Comparison of ENCODE assay signal across 1 cellular context in the genomic region with DNA sequence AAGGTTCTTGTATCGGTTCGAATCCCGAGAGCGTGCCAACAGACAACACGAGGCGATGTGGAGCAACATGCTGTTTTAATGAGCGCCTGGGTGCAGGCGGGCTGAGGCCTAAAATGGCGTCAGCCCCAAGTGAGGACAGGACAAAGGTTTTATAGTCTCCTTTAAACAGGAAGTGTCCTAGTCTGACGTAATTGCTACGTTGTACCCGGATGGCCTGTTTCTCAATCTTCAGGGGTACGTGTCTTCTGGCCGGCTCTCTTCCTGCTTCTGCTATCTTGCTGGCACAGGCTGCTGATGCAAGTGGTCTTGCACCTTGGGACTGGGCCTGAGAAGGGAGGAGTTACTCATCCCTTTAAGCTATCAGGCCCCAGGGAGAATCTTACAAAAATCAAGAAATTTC.
TF ChIP-seq lines count a peak whose summit lies in the region.
"Not testable (repeated sequence)": the region's sequence is repeated elsewhere in the genome, so short reads cannot be mapped to it uniquely, and the experiment has no call there.

No MANE protein-coding gene starts in this region.

TF ChIP-seq in K562, 482 proteins besides CTCF, POLR2A, EP300 and RAD21 (continued from another document):
- TF ChIP-seq, protein P1, sequence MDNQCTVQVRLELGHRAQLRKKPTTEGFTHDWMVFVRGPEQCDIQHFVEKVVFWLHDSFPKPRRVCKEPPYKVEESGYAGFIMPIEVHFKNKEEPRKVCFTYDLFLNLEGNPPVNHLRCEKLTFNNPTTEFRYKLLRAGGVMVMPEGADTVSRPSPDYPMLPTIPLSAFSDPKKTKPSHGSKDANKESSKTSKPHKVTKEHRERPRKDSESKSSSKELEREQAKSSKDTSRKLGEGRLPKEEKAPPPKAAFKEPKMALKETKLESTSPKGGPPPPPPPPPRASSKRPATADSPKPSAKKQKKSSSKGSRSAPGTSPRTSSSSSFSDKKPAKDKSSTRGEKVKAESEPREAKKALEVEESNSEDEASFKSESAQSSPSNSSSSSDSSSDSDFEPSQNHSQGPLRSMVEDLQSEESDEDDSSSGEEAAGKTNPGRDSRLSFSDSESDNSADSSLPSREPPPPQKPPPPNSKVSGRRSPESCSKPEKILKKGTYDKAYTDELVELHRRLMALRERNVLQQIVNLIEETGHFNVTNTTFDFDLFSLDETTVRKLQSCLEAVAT (IDR thresholded peaks at IDR 0.05) = 0 out of 4 replicates have a peak, but pooled peaks of 1 of the 2 experiments have one; percentile 28
- TF ChIP-seq JUND (IDR thresholded peaks at IDR 0.05; ENCODE audit: borderline replicate concordance, low read depth, low read length) (peak; percentile 29; the same call in 1 of the 2 replicates), JUND (tag; IDR thresholded peaks at IDR 0.05; ENCODE audit: borderline replicate concordance, low read depth, low read length) (peak; percentile 25; the same call in 1 of the 3 replicates), CBFA2T2 (conservative IDR thresholded peaks at IDR 0.05) (peak; percentile 55), CEBPG (CRISPR knock-in tag; IDR thresholded peaks at IDR 0.05) (peak; percentile 65; the same call in 1 of the 2 replicates), CEBPG (tag; conservative IDR thresholded peaks at IDR 0.05 in 1 of 2, IDR thresholded peaks at IDR 0.05 in 1 of 2) (peak in 1 of 2 experiments; percentile 88; a peak in 2 of 4 replicates), NCOR1 (IDR thresholded peaks at IDR 0.05) (peak; percentile 30; the same call in 1 of the 2 replicates), ARID1B (IDR thresholded peaks at IDR 0.05) (peak; percentile 70), CXXC5 (CRISPR knock-in tag; IDR thresholded peaks at IDR 0.05) (peak; percentile 54; the same call in 1 of the 2 replicates), TCF3 (CRISPR knock-in tag; IDR thresholded peaks at IDR 0.05) (peak; percentile 76), GABPA (tag; conservative IDR thresholded peaks at IDR 0.05; ENCODE audit: low read depth) (peak; percentile 69), ELF1 (tag; IDR thresholded peaks at IDR 0.05) (0 out of 2 replicates have a peak, but pooled peaks have one; percentile 32), NR2C1 (tag; IDR thresholded peaks at IDR 0.05) (peak; percentile 55; the same call in 1 of the 2 replicates), CREM (IDR thresholded peaks at IDR 0.05; ENCODE audit: low read depth) (peak; percentile 48; the same call in 1 of the 2 replicates), EP400 (IDR thresholded peaks at IDR 0.05) (peak; percentile 43; the same call in 1 of the 2 replicates), CEBPB (tag; IDR thresholded peaks at IDR 0.05) (peak; percentile 86), FOSL1 (tag; conservative IDR thresholded peaks at IDR 0.05) (peak; percentile 48), ZNF766 (CRISPR knock-in tag; conservative IDR thresholded peaks at IDR 0.05) (0 out of 2 replicates have a peak, but pooled peaks have one; percentile 35), ATF7 (IDR thresholded peaks at IDR 0.05) (peak; percentile 75; the same call in 1 of the 2 replicates), NR2C2 (tag; IDR thresholded peaks at IDR 0.05) (0 out of 2 replicates have a peak, but pooled peaks have one; percentile 33), ATF1 (tag; IDR thresholded peaks at IDR 0.05) (peak; percentile 64), DPF2 (IDR thresholded peaks at IDR 0.05) (0 out of 2 replicates have a peak, but pooled peaks have one; percentile 13), YY1 (IDR thresholded peaks at IDR 0.05; ENCODE audit: borderline replicate concordance in 1 of 3, control insufficient read depth in 1 of 3, extremely low read depth in 1 of 3, insufficient read depth in 3 of 3, insufficient read length in 1 of 3, insufficient replicate concordance in 2 of 3, low read depth in 1 of 3, low read length in 2 of 3) (peak in 1 of 3 experiments; percentile 41), TAL1 (IDR thresholded peaks at IDR 0.05) (peak; percentile 61; the same call in 1 of the 2 replicates), TRIM24 (IDR thresholded peaks at IDR 0.05) (peak; percentile 68 to 80), TEAD4 (IDR thresholded peaks at IDR 0.05; ENCODE audit: low read length) (peak; percentile 48), CBFA2T3 (IDR thresholded peaks at IDR 0.05) (peak; percentile 61)
- TF ChIP-seq, protein P2, sequence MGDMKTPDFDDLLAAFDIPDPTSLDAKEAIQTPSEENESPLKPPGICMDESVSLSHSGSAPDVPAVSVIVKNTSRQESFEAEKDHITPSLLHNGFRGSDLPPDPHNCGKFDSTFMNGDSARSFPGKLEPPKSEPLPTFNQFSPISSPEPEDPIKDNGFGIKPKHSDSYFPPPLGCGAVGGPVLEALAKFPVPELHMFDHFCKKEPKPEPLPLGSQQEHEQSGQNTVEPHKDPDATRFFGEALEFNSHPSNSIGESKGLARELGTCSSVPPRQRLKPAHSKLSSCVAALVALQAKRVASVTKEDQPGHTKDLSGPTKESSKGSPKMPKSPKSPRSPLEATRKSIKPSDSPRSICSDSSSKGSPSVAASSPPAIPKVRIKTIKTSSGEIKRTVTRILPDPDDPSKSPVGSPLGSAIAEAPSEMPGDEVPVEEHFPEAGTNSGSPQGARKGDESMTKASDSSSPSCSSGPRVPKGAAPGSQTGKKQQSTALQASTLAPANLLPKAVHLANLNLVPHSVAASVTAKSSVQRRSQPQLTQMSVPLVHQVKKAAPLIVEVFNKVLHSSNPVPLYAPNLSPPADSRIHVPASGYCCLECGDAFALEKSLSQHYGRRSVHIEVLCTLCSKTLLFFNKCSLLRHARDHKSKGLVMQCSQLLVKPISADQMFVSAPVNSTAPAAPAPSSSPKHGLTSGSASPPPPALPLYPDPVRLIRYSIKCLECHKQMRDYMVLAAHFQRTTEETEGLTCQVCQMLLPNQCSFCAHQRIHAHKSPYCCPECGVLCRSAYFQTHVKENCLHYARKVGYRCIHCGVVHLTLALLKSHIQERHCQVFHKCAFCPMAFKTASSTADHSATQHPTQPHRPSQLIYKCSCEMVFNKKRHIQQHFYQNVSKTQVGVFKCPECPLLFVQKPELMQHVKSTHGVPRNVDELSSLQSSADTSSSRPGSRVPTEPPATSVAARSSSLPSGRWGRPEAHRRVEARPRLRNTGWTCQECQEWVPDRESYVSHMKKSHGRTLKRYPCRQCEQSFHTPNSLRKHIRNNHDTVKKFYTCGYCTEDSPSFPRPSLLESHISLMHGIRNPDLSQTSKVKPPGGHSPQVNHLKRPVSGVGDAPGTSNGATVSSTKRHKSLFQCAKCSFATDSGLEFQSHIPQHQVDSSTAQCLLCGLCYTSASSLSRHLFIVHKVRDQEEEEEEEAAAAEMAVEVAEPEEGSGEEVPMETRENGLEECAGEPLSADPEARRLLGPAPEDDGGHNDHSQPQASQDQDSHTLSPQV (IDR thresholded peaks at IDR 0.05) = peak; percentile 41; the same call in 1 of the 2 replicates
- TF ChIP-seq, protein P3, sequence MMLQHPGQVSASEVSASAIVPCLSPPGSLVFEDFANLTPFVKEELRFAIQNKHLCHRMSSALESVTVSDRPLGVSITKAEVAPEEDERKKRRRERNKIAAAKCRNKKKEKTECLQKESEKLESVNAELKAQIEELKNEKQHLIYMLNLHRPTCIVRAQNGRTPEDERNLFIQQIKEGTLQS (IDR thresholded peaks at IDR 0.05) = peak; percentile 82
- TF ChIP-seq, protein P3 (CRISPR knock-in tag; conservative IDR thresholded peaks at IDR 0.05) = not testable (repeated sequence)
- TF ChIP-seq, protein P4, sequence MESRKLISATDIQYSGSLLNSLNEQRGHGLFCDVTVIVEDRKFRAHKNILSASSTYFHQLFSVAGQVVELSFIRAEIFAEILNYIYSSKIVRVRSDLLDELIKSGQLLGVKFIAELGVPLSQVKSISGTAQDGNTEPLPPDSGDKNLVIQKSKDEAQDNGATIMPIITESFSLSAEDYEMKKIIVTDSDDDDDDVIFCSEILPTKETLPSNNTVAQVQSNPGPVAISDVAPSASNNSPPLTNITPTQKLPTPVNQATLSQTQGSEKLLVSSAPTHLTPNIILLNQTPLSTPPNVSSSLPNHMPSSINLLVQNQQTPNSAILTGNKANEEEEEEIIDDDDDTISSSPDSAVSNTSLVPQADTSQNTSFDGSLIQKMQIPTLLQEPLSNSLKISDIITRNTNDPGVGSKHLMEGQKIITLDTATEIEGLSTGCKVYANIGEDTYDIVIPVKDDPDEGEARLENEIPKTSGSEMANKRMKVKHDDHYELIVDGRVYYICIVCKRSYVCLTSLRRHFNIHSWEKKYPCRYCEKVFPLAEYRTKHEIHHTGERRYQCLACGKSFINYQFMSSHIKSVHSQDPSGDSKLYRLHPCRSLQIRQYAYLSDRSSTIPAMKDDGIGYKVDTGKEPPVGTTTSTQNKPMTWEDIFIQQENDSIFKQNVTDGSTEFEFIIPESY (CRISPR knock-in tag; IDR thresholded peaks at IDR 0.05) = peak; percentile 93
- TF ChIP-seq NR2C1 (IDR thresholded peaks at IDR 0.05); NR2C2 (CRISPR knock-in tag; IDR thresholded peaks at IDR 0.05); ATF1 (CRISPR knock-in tag; IDR thresholded peaks at IDR 0.05); TEAD4 (CRISPR knock-in tag; IDR thresholded peaks at IDR 0.05; ENCODE audit: borderline replicate concordance): not testable (repeated sequence)
- TF ChIP-seq, protein P5, sequence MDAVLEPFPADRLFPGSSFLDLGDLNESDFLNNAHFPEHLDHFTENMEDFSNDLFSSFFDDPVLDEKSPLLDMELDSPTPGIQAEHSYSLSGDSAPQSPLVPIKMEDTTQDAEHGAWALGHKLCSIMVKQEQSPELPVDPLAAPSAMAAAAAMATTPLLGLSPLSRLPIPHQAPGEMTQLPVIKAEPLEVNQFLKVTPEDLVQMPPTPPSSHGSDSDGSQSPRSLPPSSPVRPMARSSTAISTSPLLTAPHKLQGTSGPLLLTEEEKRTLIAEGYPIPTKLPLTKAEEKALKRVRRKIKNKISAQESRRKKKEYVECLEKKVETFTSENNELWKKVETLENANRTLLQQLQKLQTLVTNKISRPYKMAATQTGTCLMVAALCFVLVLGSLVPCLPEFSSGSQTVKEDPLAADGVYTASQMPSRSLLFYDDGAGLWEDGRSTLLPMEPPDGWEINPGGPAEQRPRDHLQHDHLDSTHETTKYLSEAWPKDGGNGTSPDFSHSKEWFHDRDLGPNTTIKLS (IDR thresholded peaks at IDR 0.05; ENCODE audit: borderline replicate concordance, low read depth) = peak; percentile 42; the same call in 1 of the 2 replicates
- TF ChIP-seq, protein P6, sequence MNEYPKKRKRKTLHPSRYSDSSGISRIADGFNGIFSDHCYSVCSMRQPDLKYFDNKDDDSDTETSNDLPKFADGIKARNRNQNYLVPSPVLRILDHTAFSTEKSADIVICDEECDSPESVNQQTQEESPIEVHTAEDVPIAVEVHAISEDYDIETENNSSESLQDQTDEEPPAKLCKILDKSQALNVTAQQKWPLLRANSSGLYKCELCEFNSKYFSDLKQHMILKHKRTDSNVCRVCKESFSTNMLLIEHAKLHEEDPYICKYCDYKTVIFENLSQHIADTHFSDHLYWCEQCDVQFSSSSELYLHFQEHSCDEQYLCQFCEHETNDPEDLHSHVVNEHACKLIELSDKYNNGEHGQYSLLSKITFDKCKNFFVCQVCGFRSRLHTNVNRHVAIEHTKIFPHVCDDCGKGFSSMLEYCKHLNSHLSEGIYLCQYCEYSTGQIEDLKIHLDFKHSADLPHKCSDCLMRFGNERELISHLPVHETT (CRISPR knock-in tag; conservative IDR thresholded peaks at IDR 0.05 in 1 of 2, IDR thresholded peaks at IDR 0.05 in 1 of 2) = 0 out of 4 replicates have a peak, but pooled peaks of 1 of the 2 experiments have one; percentile 40
